In genomic region chr18:45133246-45133645, GRCh38 we compare ENCODE assay signal across 8 cellular contexts.
"Had no signal": no experiment of that assay in that cellular context is flagged by ENCODE, and none has a peak within 500 bp of the region (broad histone marks: within the 10 kb centered on the region; RNA-seq: fewer than 3 reads in every experiment).

No MANE protein-coding gene starts in this region.

- H3K27ac Mint-ChIP-seq: GM23338, H9 had no signal

- H3K4me1 Mint-ChIP-seq: GM23338, H9 had no signal

- ATAC-seq: GM23338, K562 had no signal

- H3K4me3 ChIP-seq: GM23338, K562 had no signal

- DNase-seq: H9, HCEC 1CT, IMR-90 had no signal

- H3K9me3 Mint-ChIP-seq: GM23338, H9 had no signal

- FAIRE-seq: H1, H54, HTR-8/SVneo, K562 had no signal

- H3K4me3 Mint-ChIP-seq: GM23338, H9 had no signal
